In the genomic region with DNA sequence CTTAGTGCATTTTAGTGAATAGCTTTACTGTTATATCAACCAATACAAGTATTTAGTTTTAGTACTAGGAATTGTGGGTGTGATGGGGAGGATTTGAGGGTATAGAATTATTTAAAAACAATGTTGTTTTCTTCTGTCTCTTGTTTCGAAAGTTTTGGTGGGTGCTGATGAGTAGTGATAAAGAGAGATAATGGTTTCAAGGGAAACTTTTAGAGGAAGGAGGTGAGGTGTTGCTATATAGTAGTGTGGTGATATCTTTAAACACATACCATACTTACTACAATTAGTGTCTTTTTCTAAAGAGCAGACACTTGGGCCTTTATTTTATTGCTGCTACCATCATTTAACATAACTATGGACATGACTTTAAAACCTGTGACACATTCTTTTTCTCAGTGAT, we compare ENCODE assay signal across 39 cellular contexts. TPM values are rescaled to one million over a fixed set of nuclear protein-coding genes. Genes with fewer than 3 reads are reported as not detected.
"Had no signal": no experiment of that assay in that cellular context is flagged by ENCODE, and none has a peak within 500 bp of the region (broad histone marks: within the 10 kb centered on the region; RNA-seq: fewer than 3 reads in every experiment).

No MANE protein-coding gene starts in this region.

- H3K4me1 Mint-ChIP-seq: activated naive CD8-positive, alpha-beta T cell treated with anti-CD3 and anti-CD28 coated beads for 36 hours; central memory CD8-positive, alpha-beta T cell had no signal

- H2AFZ ChIP-seq: PC-9 had no signal

- H3K4me3 ChIP-seq: cardiac muscle cell, PC-9 had no signal

- ATAC-seq: Right ventricle myocardium inferior, SK-N-SH treated with all-trans-retinoic acid at 6 μM for 48 hours had no signal

- H3K27ac ChIP-seq: cardiac muscle cell, PC-9, RWPE1 had no signal

- H3K9me3 Mint-ChIP-seq: activated CD4-positive, alpha-beta memory T cell treated with anti-CD3 and anti-CD28 coated beads for 36 hours; activated CD4-positive, alpha-beta T cell treated with anti-CD3 and anti-CD28 coated beads, Interleukin-2, amount 10 ng/mL, durations not matched to agents 7 days and 5 days; activated naive CD8-positive, alpha-beta T cell treated with anti-CD3 and anti-CD28 coated beads for 36 hours; activated T-cell treated with anti-CD3 and anti-CD28 coated beads, Interleukin-2, amount 50 U/mL, for 4 hours; activated T-helper 1 cell treated with anti-CD3 and anti-CD28 coated beads, Interleukin-12 subunit alpha, Interleukin-12 subunit beta, Interleukin-2, Interleukin-4 antibody, amounts not matched to agents 30 ng/mL and 10 ng/mL and 1 ng/mL, durations not matched to agents 14 hours and 24 hours and 36 hours; central memory CD8-positive, alpha-beta T cell had no signal

- H3K27me3 ChIP-seq: cardiac muscle cell had no signal

- H3K27ac Mint-ChIP-seq: activated CD4-positive, alpha-beta memory T cell treated with anti-CD3 and anti-CD28 coated beads for 36 hours; activated CD4-positive, alpha-beta T cell treated with anti-CD3 and anti-CD28 coated beads, Interleukin-2, amount 10 ng/mL, durations not matched to agents 7 days and 5 days; activated naive CD8-positive, alpha-beta T cell treated with anti-CD3 and anti-CD28 coated beads for 36 hours; activated T-helper 1 cell treated with anti-CD3 and anti-CD28 coated beads, Interleukin-12 subunit alpha, Interleukin-12 subunit beta, Interleukin-2, Interleukin-4 antibody, amounts not matched to agents 30 ng/mL and 10 ng/mL and 1 ng/mL, durations not matched to agents 14 hours and 24 hours and 36 hours had no signal

- H3K4me2 ChIP-seq: PC-9 had no signal

- FAIRE-seq: RCC 7860, TTC549 had no signal

- DNase-seq: activated CD4-positive, alpha-beta memory T cell treated with anti-CD3 and anti-CD28 coated beads for 36 hours; activated CD4-positive, alpha-beta T cell treated with anti-CD3 and anti-CD28 coated beads, Interleukin-2, amount 10 ng/mL, durations not matched to agents 7 days and 5 days; activated CD8-positive, alpha-beta memory T cell treated with anti-CD3 and anti-CD28 coated beads, Interleukin-2, amount 50 U/mL, for 4 hours; activated effector memory CD4-positive, alpha-beta T cell treated with anti-CD3 and anti-CD28 coated beads, Interleukin-2, amount 50 U/mL, for 16 hours; activated naive CD4-positive, alpha-beta T cell; activated naive CD4-positive, alpha-beta T cell treated with anti-CD3 and anti-CD28 coated beads, Interleukin-2, amount 50 U/mL, for 16 hours; activated naive CD8-positive, alpha-beta T cell treated with anti-CD3 and anti-CD28 coated beads for 36 hours; activated T-cell treated with anti-CD3 and anti-CD28 coated beads for 4 hours; activated T-cell treated with anti-CD3 and anti-CD28 coated beads, Interleukin-2, amount 50 U/mL, for 4 hours; amniotic stem cell; aorta; Kasumi-1; KG1; MM.1S; MV-4-11; NCI-H1092; NCI-H1436 treated with DMSO at 0.1 percent for 48 hours; NCI-H187; NCI-H2029 treated with DMSO at 0.1 percent for 48 hours; NCI-H2107; NCI-H2171; NCI-H510A; NCI-H526; NCI-H748 treated with DMSO at 0.1 percent for 48 hours; NK-92 treated with Interleukin-12 subunit alpha and Interleukin-12 subunit beta, amount 100 ng/mL, for 24 hours; PC-9; SIG-M5; SW 1271; T-helper 1 cell had no signal

- H3K27me3 Mint-ChIP-seq: activated CD4-positive, alpha-beta memory T cell treated with anti-CD3 and anti-CD28 coated beads for 36 hours; activated CD4-positive, alpha-beta T cell treated with anti-CD3 and anti-CD28 coated beads, Interleukin-2, amount 10 ng/mL, durations not matched to agents 7 days and 5 days; activated naive CD8-positive, alpha-beta T cell treated with anti-CD3 and anti-CD28 coated beads for 36 hours; central memory CD8-positive, alpha-beta T cell had no signal

- H3K4me3 Mint-ChIP-seq: activated CD4-positive, alpha-beta memory T cell treated with anti-CD3 and anti-CD28 coated beads for 36 hours; activated CD4-positive, alpha-beta T cell treated with anti-CD3 and anti-CD28 coated beads, Interleukin-2, amount 10 ng/mL, durations not matched to agents 7 days and 5 days; activated naive CD8-positive, alpha-beta T cell treated with anti-CD3 and anti-CD28 coated beads for 36 hours; activated T-cell treated with anti-CD3 and anti-CD28 coated beads, Interleukin-2, amount 50 U/mL, for 4 hours; activated T-helper 1 cell treated with anti-CD3 and anti-CD28 coated beads, Interleukin-12 subunit alpha, Interleukin-12 subunit beta, Interleukin-2, Interleukin-4 antibody, amounts not matched to agents 30 ng/mL and 10 ng/mL and 1 ng/mL, durations not matched to agents 14 hours and 24 hours and 36 hours; central memory CD8-positive, alpha-beta T cell had no signal

RNA-seq across cellular contexts. Expression of a gene that starts 10.5 kb away (rescaled TPM):
- total RNA-seq: OCI-LY7 had no signal

RNA-seq across cellular contexts. Expression of a gene that starts 23.5 kb away (rescaled TPM):
- total RNA-seq: activated naive CD8-positive, alpha-beta T cell treated with anti-CD3 and anti-CD28 coated beads for 36 hours; OCI-LY7; PC-9; SK-MEL-5 had no signal
